ENCODE assay signal across 12 cellular contexts in genomic region chr18:3688682-3689081, GRCh38.
DNase-seq lines count a peak whose midpoint lies in the region; ATAC-seq and TF ChIP-seq lines count a peak whose summit lies in the region.
"Had no signal": no experiment of that assay in that cellular context is flagged by ENCODE, and none has a peak within 500 bp of the region (broad histone marks: within the 10 kb centered on the region; RNA-seq: fewer than 3 reads in every experiment).

No MANE protein-coding gene starts in this region.

- no peak for TF ChIP-seq CTCF in choroid plexus epithelial cell (conservative IDR thresholded peaks at IDR 0.05; ENCODE audit: low read depth, low read length)

- H3K27me3 Mint-ChIP-seq in stimulated activated naive B cell treated with anti-CD40 and anti-IgM and Interleukin-4, amounts not matched to agents 10 μg/mL and 1 μg/mL and 100 μg/mL, for 72 hours, result peaks cover 0 to 5% of the 10 kb centered on the region in 2 donors

- H2AK5ac ChIP-seq in neuronal stem cell (ENCODE audit: low read depth, low read length), result no peak overlapping the region

- no peaks in the 10 kb centered on the region for H3K36me3 ChIP-seq in neuronal stem cell (replicated peaks in 1 of 2; ENCODE audit: control insufficient read depth in 2 of 2, insufficient read depth in 2 of 2, low read length in 2 of 2)
- H3K36me3 ChIP-seq: tibial nerve had no signal

- no peak overlapping the region for H3K23ac ChIP-seq in neuronal stem cell (ENCODE audit: low read depth, low read length, poor library complexity)

- H2BK15ac ChIP-seq in neuronal stem cell (ENCODE audit: low read length), result no peak overlapping the region

- H3K4me3 ChIP-seq in choroid plexus epithelial cell (ENCODE audit: low read depth, low read length) (no peak overlapping the region), neuronal stem cell (ENCODE audit: low read length in 2 of 2) (no peak overlapping the region)
- H3K4me3 ChIP-seq: lung, tibial nerve had no signal

- H3K9ac ChIP-seq in neuronal stem cell (ENCODE audit: low read depth, low read length, poor library complexity), result no peak overlapping the region

- no peaks in the 10 kb centered on the region for H3K27me3 ChIP-seq in neuronal stem cell (ENCODE audit: control insufficient read depth in 3 of 3, insufficient read depth in 3 of 3, low read depth in 1 of 3, low read length in 3 of 3)
- H3K27me3 ChIP-seq: tibial nerve had no signal

- H4K91ac ChIP-seq in neuronal stem cell (ENCODE audit: low read depth, low read length, poor library complexity), result no peak overlapping the region

- no peak overlapping the region for H2BK120ac ChIP-seq in neuronal stem cell (ENCODE audit: low read depth, low read length)

- H3K4me2 ChIP-seq in neuronal stem cell (ENCODE audit: insufficient read depth, low read length, poor library complexity, severe bottlenecking), result no peak overlapping the region

- no peak overlapping the region for H3K27ac Mint-ChIP-seq in stimulated activated naive B cell treated with anti-CD40 and anti-IgM and Interleukin-4, amounts not matched to agents 10 μg/mL and 1 μg/mL and 100 μg/mL, for 72 hours
- H3K27ac Mint-ChIP-seq: activated T-cell treated with anti-CD3 and anti-CD28 coated beads, Interleukin-2, amount 50 U/mL, for 72 hours had no signal

- no peak overlapping the region for H3K18ac ChIP-seq in neuronal stem cell (ENCODE audit: low read length)

- no peak overlapping the region for H3K4me3 Mint-ChIP-seq in stimulated activated naive B cell treated with anti-CD40 and anti-IgM and Interleukin-4, amounts not matched to agents 10 μg/mL and 1 μg/mL and 100 μg/mL, for 72 hours
- H3K4me3 Mint-ChIP-seq: activated T-cell treated with anti-CD3 and anti-CD28 coated beads, Interleukin-2, amount 50 U/mL, for 72 hours had no signal

- peaks cover 0 to 2% of the 10 kb centered on the region in 2 donors for H3K9me3 Mint-ChIP-seq in stimulated activated naive B cell treated with anti-CD40 and anti-IgM and Interleukin-4, amounts not matched to agents 10 μg/mL and 1 μg/mL and 100 μg/mL, for 72 hours
- H3K9me3 Mint-ChIP-seq: activated T-cell treated with anti-CD3 and anti-CD28 coated beads, Interleukin-2, amount 50 U/mL, for 72 hours had no signal

- H3K79me1 ChIP-seq in neuronal stem cell (ENCODE audit: low read depth, low read length), result no peaks in the 10 kb centered on the region

- H3K4ac ChIP-seq in neuronal stem cell (ENCODE audit: low read length), result no peak overlapping the region

- H2BK12ac ChIP-seq in neuronal stem cell (ENCODE audit: low read length), result no peak overlapping the region

- DNase-seq in DMS53 (lab: John Stamatoyannopoulos, UW) (peak; percentile 80), NCI-H2171 (lab: John Stamatoyannopoulos, UW) (peak; percentile 7), choroid plexus epithelial cell (ENCODE audit: low read depth) (peak; percentile 89), neuronal stem cell (ENCODE audit: low spot score) (no peak), ureter (ENCODE audit: low spot score) (no peak)
- DNase-seq in stimulated activated naive B cell treated with anti-CD40 and anti-IgM and Interleukin-4, amounts not matched to agents 10 μg/mL and 1 μg/mL and 100 μg/mL, for 72 hours, result no peak
- DNase-seq: activated T-cell treated with anti-CD3 and anti-CD28 coated beads, Interleukin-2, amount 50 U/mL, for 72 hours; NCI-H1048 had no signal

- no peak for ATAC-seq in stimulated activated naive B cell treated with anti-CD40 and anti-IgM and Interleukin-4, amounts not matched to agents 10 μg/mL and 1 μg/mL and 100 μg/mL, for 72 hours (replicated peaks)
- no peak for ATAC-seq in GM18909 (IDR thresholded peaks at IDR 0.05; ENCODE audit: poor library complexity, unreplicated experiment)
- ATAC-seq in HG03139 (IDR thresholded peaks at IDR 0.05; ENCODE audit: unreplicated experiment), result no peak
- ATAC-seq: activated T-cell treated with anti-CD3 and anti-CD28 coated beads, Interleukin-2, amount 50 U/mL, for 72 hours had no signal

- H4K8ac ChIP-seq in neuronal stem cell (ENCODE audit: low read depth, low read length), result no peak overlapping the region

- no peak overlapping the region for H2BK5ac ChIP-seq in neuronal stem cell (ENCODE audit: low read length)

- no peak overlapping the region for H3K27ac ChIP-seq in neuronal stem cell (replicated peaks; ENCODE audit: low read length)
- H3K27ac ChIP-seq: tibial nerve had no signal

- no peaks in the 10 kb centered on the region for H3K4me1 Mint-ChIP-seq in stimulated activated naive B cell treated with anti-CD40 and anti-IgM and Interleukin-4, amounts not matched to agents 10 μg/mL and 1 μg/mL and 100 μg/mL, for 72 hours

- no peaks in the 10 kb centered on the region for H3K36me3 Mint-ChIP-seq in stimulated activated naive B cell treated with anti-CD40 and anti-IgM and Interleukin-4, amounts not matched to agents 10 μg/mL and 1 μg/mL and 100 μg/mL, for 72 hours

- no CpG with 5 or more reads among the region's 5 CpGs for WGBS in neuronal stem cell (ENCODE audit: extremely low coverage in 2 of 2, insufficient read length in 2 of 2, insufficient replicate concordance in 1 of 2), 2 donors

- peaks cover 3 to 5% of the 10 kb centered on the region in 2 donors for H3K4me1 ChIP-seq in neuronal stem cell (ENCODE audit: control insufficient read depth in 2 of 2, insufficient read depth in 1 of 2, low read depth in 1 of 2, low read length in 2 of 2)

- H2AFZ ChIP-seq in neuronal stem cell (ENCODE audit: low read length), result peak overlapping the region; percentile 42

- H3K14ac ChIP-seq in neuronal stem cell (ENCODE audit: low read length), result no peak overlapping the region

- H3K9me3 ChIP-seq in neuronal stem cell (replicated peaks in 1 of 2; ENCODE audit: control insufficient read depth in 2 of 2, insufficient read depth in 1 of 2, low read depth in 1 of 2, low read length in 2 of 2), result peaks cover 0 to 7% of the 10 kb centered on the region in 2 donors

Comparison
In these comparisons a context has a peak if more than half of its experiments do, and no peak if none do; other contexts are left out.
1. DNase-seq: peak in DMS53 (single experiment), NCI-H2171 (single experiment) and choroid plexus epithelial cell (single experiment); none in neuronal stem cell (single experiment), stimulated activated naive B cell treated with anti-CD40 and anti-IgM and Interleukin-4, amounts not matched to agents 10 μg/mL and 1 μg/mL and 100 μg/mL, for 72 hours (single experiment) and ureter (single experiment).